Comparison of ENCODE assay signal across 14 cellular contexts in genomic region chr7:47611045-47611511, GRCh38. TPM values are rescaled to one million over a fixed set of nuclear protein-coding genes. Genes with fewer than 3 reads are reported as not detected.
DNase-seq lines count a peak whose midpoint lies in the region; ATAC-seq and TF ChIP-seq lines count a peak whose summit lies in the region.
"Had no signal": no experiment of that assay in that cellular context is flagged by ENCODE, and none has a peak within 500 bp of the region (broad histone marks: within the 10 kb centered on the region; RNA-seq: fewer than 3 reads in every experiment).

No MANE protein-coding gene starts in this region.

- H3K4me3 Mint-ChIP-seq in Caco-2 (ENCODE audit: unreplicated experiment) (no peak overlapping the region), natural killer cell (no peak overlapping the region)
- H3K4me3 Mint-ChIP-seq: activated naive CD8-positive, alpha-beta T cell had no signal

- no peaks in the 10 kb centered on the region for H4K20me1 ChIP-seq in hepatocyte (ENCODE audit: insufficient read depth, poor library complexity, severe bottlenecking)

- H3K4me3 ChIP-seq in Caco-2 (ENCODE audit: low read depth, low read length) (no peak overlapping the region), hepatocyte (no peak overlapping the region), parathyroid adenoma (ENCODE audit: low read depth, low read length) (no peak overlapping the region), upper lobe of left lung (no peak overlapping the region)
- H3K4me3 ChIP-seq: MG63, tibial artery had no signal

- intact Hi-C loops in Caco-2 (cut with micrococcal nuclease; ENCODE audit: unreplicated experiment) (no loop called here), natural killer cell (cut with micrococcal nuclease) (no loop called here)

- BruUV-seq in Caco-2 (replicated peaks; lab: Mats Ljungman, UMichigan): no TSS peak

- no peak for TF ChIP-seq CTCF in Caco-2 (IDR thresholded peaks at IDR 0.05; ENCODE audit: insufficient read depth in 1 of 2, low read depth in 1 of 2, low read length in 1 of 2, severe bottlenecking in 1 of 2, unreplicated experiment in 1 of 2)
- no peak for TF ChIP-seq CTCF in hepatocyte (IDR thresholded peaks at IDR 0.05; ENCODE audit: poor library complexity)
- no peak for TF ChIP-seq CTCF in parathyroid adenoma (IDR thresholded peaks at IDR 0.05)
- no peak for TF ChIP-seq CTCF in natural killer cell (IDR thresholded peaks at IDR 0.05)
- no peak for TF ChIP-seq CTCF in upper lobe of left lung (IDR thresholded peaks at IDR 0.05)

- H3K27me3 ChIP-seq in Caco-2 (replicated peaks; ENCODE audit: control insufficient read depth, insufficient read depth, low read length): no peaks in the 10 kb centered on the region
- no peaks in the 10 kb centered on the region for H3K27me3 ChIP-seq in hepatocyte
- no peaks in the 10 kb centered on the region for H3K27me3 ChIP-seq in parathyroid adenoma (ENCODE audit: control insufficient read depth, insufficient read depth, low read length)
- no peaks in the 10 kb centered on the region for H3K27me3 ChIP-seq in upper lobe of left lung
- H3K27me3 ChIP-seq: MG63, tibial artery had no signal

- H3K4me1 Mint-ChIP-seq in Caco-2 (ENCODE audit: low read depth, unreplicated experiment) (peaks cover 28% of the 10 kb centered on the region), natural killer cell (no peaks in the 10 kb centered on the region)

- H3K27ac ChIP-seq in hepatocyte (peak overlapping the region; percentile 75), parathyroid adenoma (no peak overlapping the region), upper lobe of left lung (peak overlapping the region in 2 of 4 donors; percentile 36 to 52)

- H3K4me1 ChIP-seq in Caco-2 (peaks cover 42% of the 10 kb centered on the region), hepatocyte (ENCODE audit: insufficient read depth) (peaks cover 19% of the 10 kb centered on the region), parathyroid adenoma (no peaks in the 10 kb centered on the region), upper lobe of left lung (peaks cover 3 to 24% (median 22%) of the 10 kb centered on the region in 4 donors)

- no peaks in the 10 kb centered on the region for H3K36me3 Mint-ChIP-seq in Caco-2 (ENCODE audit: insufficient read depth, unreplicated experiment)
- H3K36me3 Mint-ChIP-seq in natural killer cell: no peaks in the 10 kb centered on the region
- H3K36me3 Mint-ChIP-seq: activated naive CD8-positive, alpha-beta T cell had no signal

- WGBS in hepatocyte (ENCODE audit: low lambda C conversion rate, missing lambda C conversion rate): 51% methylated on average over 10 of the region's 10 CpGs
- WGBS in upper lobe of left lung, 2 donors: 48 to 54% methylated on average over 10 of the region's 10 CpGs

- TF ChIP-seq POLR2A in upper lobe of left lung (IDR thresholded peaks at IDR 0.05): no peak

- peak overlapping the region; percentile 19 for H2AFZ ChIP-seq in hepatocyte
- peak overlapping the region; percentile 4 for H2AFZ ChIP-seq in parathyroid adenoma

- POLR2A ChIA-PET in Caco-2 (lab: Charles Lee): interaction anchor here (1.1 to 1.3 kb wide), 3 partner anchors 12 to 54 kb away, joined by 4 to 9 read pairs (median 5); no protein-coding TSS in a partner anchor

- H3K79me2 ChIP-seq in hepatocyte (no peaks in the 10 kb centered on the region), parathyroid adenoma (no peaks in the 10 kb centered on the region)

- H3K36me3 ChIP-seq in Caco-2 (ENCODE audit: control insufficient read depth, insufficient read depth, low read length) (no peaks in the 10 kb centered on the region), hepatocyte (replicated peaks; ENCODE audit: insufficient read depth, low read depth) (no peaks in the 10 kb centered on the region), parathyroid adenoma (ENCODE audit: control insufficient read depth, insufficient read depth, low read length) (no peaks in the 10 kb centered on the region), upper lobe of left lung (no peaks in the 10 kb centered on the region)
- H3K36me3 ChIP-seq: MG63, tibial artery had no signal

- peak overlapping the region; percentile 28 for H3K4me2 ChIP-seq in hepatocyte
- no peak overlapping the region for H3K4me2 ChIP-seq in parathyroid adenoma (ENCODE audit: low read length)

- H3K9me3 Mint-ChIP-seq in Caco-2 (ENCODE audit: unreplicated experiment) (no peaks in the 10 kb centered on the region), natural killer cell (no peaks in the 10 kb centered on the region)

- H3K9ac ChIP-seq in parathyroid adenoma: no peak overlapping the region

- H3K27me3 Mint-ChIP-seq in Caco-2 (ENCODE audit: insufficient read depth, unreplicated experiment) (no peaks in the 10 kb centered on the region), natural killer cell (ENCODE audit: low read depth in 2 of 2) (peaks cover 0 to 2% of the 10 kb centered on the region in 2 donors)
- H3K27me3 Mint-ChIP-seq: activated naive CD8-positive, alpha-beta T cell had no signal

- no peaks in the 10 kb centered on the region for H3K9me2 ChIP-seq in hepatocyte (replicated peaks; ENCODE audit: insufficient read depth)

- CTCF ChIA-PET in Caco-2 (lab: Charles Lee): interaction anchor here (1.0 to 1.5 kb wide), 2 partner anchors 30 to 208 kb away, joined by 3 to 10 read pairs; no protein-coding TSS in a partner anchor

- no peak for TF ChIP-seq EP300 in upper lobe of left lung (IDR thresholded peaks at IDR 0.05)

- no peak for DNase-seq in Caco-2
- DNase-seq in NCI-H69 (lab: John Stamatoyannopoulos, UW): peak; percentile 91
- peak; percentile 51 for DNase-seq in hepatocyte (ENCODE audit: low spot score)
- DNase-seq in natural killer cell: no peak
- DNase-seq in upper lobe of left lung: no peak
- no peak for DNase-seq in DMS79 treated with DMSO at 0.1 percent for 48 hours (lab: John Stamatoyannopoulos, UW)
- DNase-seq in NCI-H187 treated with DMSO at 0.1 percent for 48 hours (lab: John Stamatoyannopoulos, UW): no peak
- DNase-seq: activated CD8-positive, alpha-beta memory T cell treated with anti-CD3 and anti-CD28 coated beads, Interleukin-2, amount 50 U/mL, for 48 hours; central memory CD4-positive, alpha-beta T cell; NCI-H446; tibial artery had no signal

- H3K9me3 ChIP-seq in Caco-2 (no peaks in the 10 kb centered on the region), hepatocyte (ENCODE audit: low read depth) (no peaks in the 10 kb centered on the region), parathyroid adenoma (ENCODE audit: control insufficient read depth, low read length) (no peaks in the 10 kb centered on the region), upper lobe of left lung (no peaks in the 10 kb centered on the region)
- H3K9me3 ChIP-seq: MG63, tibial artery had no signal

- H3K27ac Mint-ChIP-seq in Caco-2 (ENCODE audit: unreplicated experiment) (peak overlapping the region; percentile 72), natural killer cell (no peak overlapping the region)
- H3K27ac Mint-ChIP-seq: activated naive CD8-positive, alpha-beta T cell had no signal

- ATAC-seq in natural killer cell: no peak
- no peak for ATAC-seq in upper lobe of left lung (ENCODE audit: low FRiP score in 2 of 2)

RNA-seq across cellular contexts. Expression of gene TNS3, which starts 29.2 kb away (rescaled TPM):
- total RNA-seq in Caco-2 (2022) (252 and 263 TPM in 2 replicates), hepatocyte (64.5 and 73.3 TPM in 2 replicates), natural killer cell (1 to 10 TPM; 1.6 to 3.5 (median 2.9) TPM), upper lobe of left lung (100 to 1,000 TPM in 5 of 6 donors, 10 to 100 TPM in 1; 90.6 to 266 (median 143) TPM)
- 30.0 and 30.7 TPM in 2 replicates for polyA plus RNA-seq in hepatocyte

Comparison
In these comparisons a context has a peak if more than half of its experiments do, and no peak if none do; other contexts are left out.
1. DNase-seq: peak in NCI-H69 (single experiment) and hepatocyte (single experiment); none in Caco-2 (0 of 2), natural killer cell (single experiment), upper lobe of left lung (0 of 2), DMS79 treated with DMSO at 0.1 percent for 48 hours (single experiment) and NCI-H187 treated with DMSO at 0.1 percent for 48 hours (single experiment).
2. RNA of gene TNS3, which starts 29.2 kb away (total RNA-seq): 252 to 263 TPM in Caco-2, 90.6 to 266 TPM in upper lobe of left lung and 64.5 to 73.3 TPM in hepatocyte; 1.6 to 3.5 TPM in natural killer cell; every median in the first group is over 10 times any median in the second.